ENCODE assay signal across 1 cellular context in genomic region chr9:13267743-13268142, GRCh38.
TF ChIP-seq lines count a peak whose summit lies in the region.

No MANE protein-coding gene starts in this region.

TF ChIP-seq in K562, 482 proteins besides CTCF, POLR2A, EP300 and RAD21 (continued from another document):
- TF ChIP-seq THAP12 (CRISPR knock-in tag; IDR thresholded peaks at IDR 0.05): no peak
- 0 out of 2 replicates have a peak, but pooled peaks have one; percentile 24 for TF ChIP-seq ZNF512 (tag; IDR thresholded peaks at IDR 0.05)
- TF ChIP-seq TCFL5 (CRISPR knock-in tag; conservative IDR thresholded peaks at IDR 0.05): no peak
- no peak for TF ChIP-seq ZNF764 (CRISPR knock-in tag; IDR thresholded peaks at IDR 0.05; ENCODE audit: low read depth)
- TF ChIP-seq GTF2E2 (tag; IDR thresholded peaks at IDR 0.05): no peak
- no peak for TF ChIP-seq CREB3 (tag; conservative IDR thresholded peaks at IDR 0.05; ENCODE audit: low read depth)
- no peak for TF ChIP-seq PATZ1 (CRISPR knock-in tag; IDR thresholded peaks at IDR 0.05; ENCODE audit: borderline replicate concordance)
- TF ChIP-seq ADNP (tag; IDR thresholded peaks at IDR 0.05): no peak
- no peak for TF ChIP-seq SP1 (CRISPR knock-in tag; IDR thresholded peaks at IDR 0.05)
- TF ChIP-seq ZNF449 (CRISPR knock-in tag; IDR thresholded peaks at IDR 0.05): no peak
- no peak for TF ChIP-seq VEZF1 (CRISPR knock-in tag; IDR thresholded peaks at IDR 0.05)
- TF ChIP-seq JUND (IDR thresholded peaks at IDR 0.05; ENCODE audit: borderline replicate concordance, low read depth, low read length): peak; percentile 89
- TF ChIP-seq JUND (tag; IDR thresholded peaks at IDR 0.05; ENCODE audit: borderline replicate concordance, low read depth, low read length): peak; percentile 80; the same call in 1 of the 3 replicates
- no peak for TF ChIP-seq RBM22 (IDR thresholded peaks at IDR 0.05; ENCODE audit: low read depth, low read length, poor library complexity, severe bottlenecking)
- TF ChIP-seq ZNF695 (CRISPR knock-in tag; IDR thresholded peaks at IDR 0.05): no peak
- no peak for TF ChIP-seq MAZ (CRISPR knock-in tag; conservative IDR thresholded peaks at IDR 0.05 in 1 of 2, IDR thresholded peaks at IDR 0.05 in 1 of 2)
- TF ChIP-seq MEIS2 (IDR thresholded peaks at IDR 0.05; ENCODE audit: partially characterized antibody): peak; percentile 41
- TF ChIP-seq HCFC1 (IDR thresholded peaks at IDR 0.05; ENCODE audit: low read depth, low read length): no peak
- no peak for TF ChIP-seq SREBF2 (CRISPR knock-in tag; IDR thresholded peaks at IDR 0.05)
- TF ChIP-seq EZH2 (IDR thresholded peaks at IDR 0.05; ENCODE audit: borderline replicate concordance, low read depth, low read length): no peak
- no peak for TF ChIP-seq SAFB (IDR thresholded peaks at IDR 0.05; ENCODE audit: borderline replicate concordance, low read depth, low read length)
- TF ChIP-seq SRSF9 (IDR thresholded peaks at IDR 0.05; ENCODE audit: borderline replicate concordance, low read depth, low read length): no peak
- no peak for TF ChIP-seq ZNF445 (CRISPR knock-in tag; IDR thresholded peaks at IDR 0.05; ENCODE audit: low read depth)
- no peak for TF ChIP-seq RAD51 (IDR thresholded peaks at IDR 0.05; ENCODE audit: borderline replicate concordance, low read depth)
- TF ChIP-seq ILK (tag; IDR thresholded peaks at IDR 0.05; ENCODE audit: borderline replicate concordance, low read depth): no peak
- TF ChIP-seq TCF15 (CRISPR knock-in tag; IDR thresholded peaks at IDR 0.05): no peak
- TF ChIP-seq C11orf30 (IDR thresholded peaks at IDR 0.05; ENCODE audit: low read depth): 0 out of 2 replicates have a peak, but pooled peaks have one; percentile 21
- TF ChIP-seq DEAF1 (CRISPR knock-in tag; IDR thresholded peaks at IDR 0.05): no peak
- peak; percentile 37 for TF ChIP-seq DACH1 (IDR thresholded peaks at IDR 0.05; ENCODE audit: partially characterized antibody)
- no peak for TF ChIP-seq KDM5B (IDR thresholded peaks at IDR 0.05; ENCODE audit: insufficient replicate concordance, low read depth, low read length)
- no peak for TF ChIP-seq MITF (IDR thresholded peaks at IDR 0.05)
- no peak for TF ChIP-seq ZNF518B (CRISPR knock-in tag; IDR thresholded peaks at IDR 0.05)
TF ChIP-seq in K562: peak in this region for 16.
